17 cellular contexts compared by ENCODE assay signal in the genomic region with DNA sequence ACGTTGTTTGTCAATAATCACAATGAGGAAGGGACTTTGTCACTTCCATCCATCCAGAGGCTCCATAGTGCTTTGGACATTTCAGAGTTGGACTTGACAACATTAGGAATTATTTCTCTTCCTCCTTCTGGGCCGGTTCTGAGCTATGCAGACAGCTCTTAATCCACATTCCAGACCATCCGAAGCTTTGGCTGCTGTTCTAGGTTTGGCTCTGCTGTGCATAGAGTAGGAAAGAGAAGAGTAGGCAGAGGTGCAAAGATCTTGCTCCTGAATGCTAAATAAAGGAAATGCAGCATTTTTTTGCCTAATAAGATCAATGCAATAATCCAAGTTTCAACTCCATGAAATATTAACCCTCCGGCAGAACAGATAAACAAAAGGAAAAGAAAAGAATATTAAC.
"Had no signal": no experiment of that assay in that cellular context is flagged by ENCODE, and none has a peak within 500 bp of the region (broad histone marks: within the 10 kb centered on the region; RNA-seq: fewer than 3 reads in every experiment).

No MANE protein-coding gene starts in this region.

- H3K27me3 ChIP-seq: brain microvascular endothelial cell, upper lobe of left lung had no signal

- H3K4me3 Mint-ChIP-seq: activated CD4-positive, alpha-beta T cell treated with anti-CD3 and anti-CD28 coated beads, Interleukin-2, amount 10 ng/mL, durations not matched to agents 7 days and 5 days; effector memory CD8-positive, alpha-beta T cell; immature natural killer cell; natural killer cell treated with Interleukin-12 subunit alpha and Interleukin-12 subunit beta and Interleukin-15 and Interleukin-18, amount 100 ng/mL, for 72 hours; WTC11 had no signal

- ATAC-seq: effector memory CD8-positive, alpha-beta T cell; left colon; mucosa of descending colon; natural killer cell treated with Interleukin-12 subunit alpha and Interleukin-12 subunit beta and Interleukin-15 and Interleukin-18, amount 100 ng/mL, for 72 hours; sciatic nerve; WTC11 had no signal

- H3K27me3 Mint-ChIP-seq: progenitor cell of endocrine pancreas had no signal

- H3K4me1 ChIP-seq: upper lobe of left lung had no signal

- H3K4me3 ChIP-seq: mucosa of descending colon, upper lobe of left lung had no signal

- H3K9me3 Mint-ChIP-seq: activated CD4-positive, alpha-beta T cell treated with anti-CD3 and anti-CD28 coated beads, Interleukin-2, amount 10 ng/mL, durations not matched to agents 7 days and 5 days; effector memory CD8-positive, alpha-beta T cell; immature natural killer cell; natural killer cell treated with Interleukin-12 subunit alpha and Interleukin-12 subunit beta and Interleukin-15 and Interleukin-18, amount 100 ng/mL, for 72 hours had no signal

- H3K27ac ChIP-seq: brain microvascular endothelial cell, upper lobe of left lung had no signal

- DNase-seq: activated CD4-positive, alpha-beta T cell treated with anti-CD3 and anti-CD28 coated beads, Interleukin-2, amount 10 ng/mL, durations not matched to agents 7 days and 5 days; activated naive CD4-positive, alpha-beta T cell treated with anti-CD3 and anti-CD28 coated beads, Interleukin-2, amount 50 U/mL, for 16 hours; activated T-cell treated with anti-CD3 and anti-CD28 coated beads, Interleukin-2, amount 50 U/mL, for 1 hour; brain microvascular endothelial cell; effector memory CD8-positive, alpha-beta T cell; immature natural killer cell; left colon; mucosa of descending colon; nucleus accumbens; stimulated activated CD4-positive, alpha-beta T cell treated with anti-CD3 and anti-CD28 coated beads, Interleukin-2, amount 100 ng/mL, for 24 hours; stimulated activated naive CD4-positive, alpha-beta T cell treated with Interleukin-2 at 50 U/mL for 16 hours; T-helper 1 cell; upper lobe of left lung had no signal

- H3K27ac Mint-ChIP-seq: activated CD4-positive, alpha-beta T cell treated with anti-CD3 and anti-CD28 coated beads, Interleukin-2, amount 10 ng/mL, durations not matched to agents 7 days and 5 days; effector memory CD8-positive, alpha-beta T cell; immature natural killer cell; natural killer cell treated with Interleukin-12 subunit alpha and Interleukin-12 subunit beta and Interleukin-15 and Interleukin-18, amount 100 ng/mL, for 72 hours; progenitor cell of endocrine pancreas; WTC11 had no signal

- H3K9me3 ChIP-seq: mucosa of descending colon, upper lobe of left lung had no signal

- H3K36me3 Mint-ChIP-seq: immature natural killer cell; natural killer cell treated with Interleukin-12 subunit alpha and Interleukin-12 subunit beta and Interleukin-15 and Interleukin-18, amount 100 ng/mL, for 72 hours; WTC11 had no signal

- H3K4me1 Mint-ChIP-seq: activated CD4-positive, alpha-beta T cell treated with anti-CD3 and anti-CD28 coated beads, Interleukin-2, amount 10 ng/mL, durations not matched to agents 7 days and 5 days; immature natural killer cell; WTC11 had no signal

- H3K36me3 ChIP-seq: brain microvascular endothelial cell, upper lobe of left lung had no signal
